16 cellular contexts compared by ENCODE assay signal in the genomic region with DNA sequence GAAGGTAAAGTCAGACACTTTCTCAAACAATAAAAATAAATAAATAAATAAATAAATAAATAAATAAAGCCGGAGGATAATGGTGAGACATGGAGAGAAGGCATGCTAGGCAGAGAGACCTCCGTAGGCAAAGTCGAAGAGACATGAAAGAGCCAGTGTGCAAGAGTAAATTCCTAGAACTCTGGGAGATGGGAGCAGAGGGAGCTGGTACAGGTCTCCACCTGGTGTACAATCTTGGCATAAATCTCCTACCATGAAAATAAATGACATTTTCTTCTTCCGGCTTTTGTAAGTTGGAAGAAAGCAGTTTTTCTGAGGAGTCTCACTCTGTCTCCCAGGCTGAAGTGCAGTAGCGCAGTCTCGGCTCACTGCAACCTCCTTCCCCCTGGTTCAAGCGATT. TPM values are rescaled to one million over a fixed set of nuclear protein-coding genes. Genes with fewer than 3 reads are reported as not detected.
"Had no signal": no experiment of that assay in that cellular context is flagged by ENCODE, and none has a peak within 500 bp of the region (broad histone marks: within the 10 kb centered on the region; RNA-seq: fewer than 3 reads in every experiment).

No MANE protein-coding gene starts in this region.

RNA-seq across cellular contexts. Expression of a gene that starts 1.4 kb away (rescaled TPM):
- total RNA-seq: osteocyte had no signal
- polyA plus RNA-seq: hepatocyte had no signal

RNA-seq across cellular contexts. Expression of a gene that starts 7.8 kb away (rescaled TPM):
- total RNA-seq: dermis microvascular lymphatic vessel endothelial cell; gastroesophageal sphincter; heart left ventricle; lower leg skin; myocyte; naive thymus-derived CD8-positive, alpha-beta T cell; osteocyte; psoas muscle; renal cortical epithelial cell; right cardiac atrium; sigmoid colon; skeletal muscle tissue; temporal lobe; thyroid gland had no signal
- polyA plus RNA-seq: heart left ventricle; naive thymus-derived CD8-positive, alpha-beta T cell; psoas muscle; right cardiac atrium had no signal

RNA-seq across cellular contexts. Expression of a gene that starts 40.5 kb away (rescaled TPM):
- total RNA-seq: temporal lobe had no signal
- polyA plus RNA-seq: mammary epithelial cell; naive thymus-derived CD8-positive, alpha-beta T cell had no signal
